ENCODE assay signal across 11 cellular contexts in genomic region chr1:11927866-11928592, GRCh38. TPM values are rescaled to one million over a fixed set of nuclear protein-coding genes. Genes with fewer than 3 reads are reported as not detected.
DNase-seq lines count a peak whose midpoint lies in the region; ATAC-seq and TF ChIP-seq lines count a peak whose summit lies in the region.
"Had no signal": no experiment of that assay in that cellular context is flagged by ENCODE, and none has a peak within 500 bp of the region (broad histone marks: within the 10 kb centered on the region; RNA-seq: fewer than 3 reads in every experiment).

No MANE protein-coding gene starts in this region.

- no peak overlapping the region for H3K27ac Mint-ChIP-seq in activated CD4-positive, alpha-beta memory T cell treated with anti-CD3 and anti-CD28 coated beads, Interleukin-2, amount 10 ng/mL, durations not matched to agents 7 days and 5 days
- H3K27ac Mint-ChIP-seq in activated CD4-positive, alpha-beta memory T cell treated with anti-CD3 and anti-CD28 coated beads for 36 hours, result no peak overlapping the region

- POLR2A ChIA-PET in activated CD4-positive, alpha-beta memory T cell treated with anti-CD3 and anti-CD28 coated beads, Interleukin-2, amount 10 ng/mL, durations not matched to agents 7 days and 5 days (lab: Charles Lee), result interaction anchor here (6.3 kb wide), 1 partner anchor 19 kb away, joined by 94 read pairs; no protein-coding TSS in a partner anchor
- POLR2A ChIA-PET in activated CD4-positive, alpha-beta memory T cell treated with anti-CD3 and anti-CD28 coated beads for 36 hours (lab: Charles Lee), result interaction anchor here (12.5 kb wide), 1 partner anchor 19 kb away, joined by 174 read pairs; no protein-coding TSS in a partner anchor
- POLR2A ChIA-PET in RWPE1 (lab: Yijun Ruan, JAX; ENCODE audit: low non-redundant PET), result interaction anchor here (0.6 kb wide), 1 partner anchor 665 kb away, joined by 3 read pairs; no protein-coding TSS in a partner anchor

- CTCF ChIA-PET in activated CD4-positive, alpha-beta memory T cell treated with anti-CD3 and anti-CD28 coated beads, Interleukin-2, amount 10 ng/mL, durations not matched to agents 7 days and 5 days (lab: Charles Lee), result no interaction called here
- CTCF ChIA-PET in activated CD4-positive, alpha-beta memory T cell treated with anti-CD3 and anti-CD28 coated beads for 36 hours (lab: Charles Lee), result no interaction called here
- CTCF ChIA-PET in RWPE1 (lab: Yijun Ruan, JAX), result no interaction called here

- H3K36me3 ChIP-seq in effector memory CD4-positive, alpha-beta T cell (ENCODE audit: control insufficient read depth, insufficient read depth, low read length), result peaks cover 4% of the 10 kb centered on the region

- peaks cover 9% of the 10 kb centered on the region for H3K4me1 ChIP-seq in effector memory CD4-positive, alpha-beta T cell (ENCODE audit: control insufficient read depth, insufficient read depth, low read length, poor library complexity, severe bottlenecking)

- no peaks in the 10 kb centered on the region for H3K9me3 ChIP-seq in effector memory CD4-positive, alpha-beta T cell (ENCODE audit: control insufficient read depth, low read length)
- H3K9me3 ChIP-seq: thyroid gland had no signal

- peak overlapping the region; percentile 30 for H3K4me3 Mint-ChIP-seq in activated CD4-positive, alpha-beta memory T cell treated with anti-CD3 and anti-CD28 coated beads, Interleukin-2, amount 10 ng/mL, durations not matched to agents 7 days and 5 days
- H3K4me3 Mint-ChIP-seq in activated CD4-positive, alpha-beta memory T cell treated with anti-CD3 and anti-CD28 coated beads for 36 hours, result no peak overlapping the region

- peak overlapping the region; percentile 78 for H3K27ac ChIP-seq in RWPE1
- no peak overlapping the region for H3K27ac ChIP-seq in effector memory CD4-positive, alpha-beta T cell (ENCODE audit: insufficient read depth, low read length, poor library complexity, severe bottlenecking)

- TF ChIP-seq CTCF in RWPE1 (conservative IDR thresholded peaks at IDR 0.05; ENCODE audit: low read depth) (no peak), fibroblast of pulmonary artery (IDR thresholded peaks at IDR 0.05; ENCODE audit: low read length, missing control alignments) (no peak)

- intact Hi-C loops in activated CD4-positive, alpha-beta memory T cell treated with anti-CD3 and anti-CD28 coated beads for 36 hours (cut with micrococcal nuclease), result loop anchor here (2.0 kb wide), 1 partner anchor 53 kb away; the partner anchor contains the start of gene MFN2
- intact Hi-C loops in sciatic nerve (cut with DNase I), result no loop called here

- no peak overlapping the region for H3K4me3 ChIP-seq in fibroblast of pulmonary artery (replicated peaks; ENCODE audit: low read depth, low read length)
- no peak overlapping the region for H3K4me3 ChIP-seq in effector memory CD4-positive, alpha-beta T cell (ENCODE audit: insufficient read depth, low read depth, low read length, poor library complexity, severe bottlenecking)
- H3K4me3 ChIP-seq: thyroid gland had no signal

- H3K27me3 ChIP-seq in effector memory CD4-positive, alpha-beta T cell (replicated peaks; ENCODE audit: control insufficient read depth, insufficient read depth, low read length, poor library complexity, severe bottlenecking), result no peaks in the 10 kb centered on the region
- H3K27me3 ChIP-seq: thyroid gland had no signal

- no peaks in the 10 kb centered on the region for H3K9me3 Mint-ChIP-seq in activated CD4-positive, alpha-beta memory T cell treated with anti-CD3 and anti-CD28 coated beads, Interleukin-2, amount 10 ng/mL, durations not matched to agents 7 days and 5 days
- no peaks in the 10 kb centered on the region for H3K9me3 Mint-ChIP-seq in activated CD4-positive, alpha-beta memory T cell treated with anti-CD3 and anti-CD28 coated beads for 36 hours

- H3K27me3 Mint-ChIP-seq in activated CD4-positive, alpha-beta memory T cell treated with anti-CD3 and anti-CD28 coated beads, Interleukin-2, amount 10 ng/mL, durations not matched to agents 7 days and 5 days, result no peaks in the 10 kb centered on the region
- no peaks in the 10 kb centered on the region for H3K27me3 Mint-ChIP-seq in activated CD4-positive, alpha-beta memory T cell treated with anti-CD3 and anti-CD28 coated beads for 36 hours

- no peak for DNase-seq in activated CD4-positive, alpha-beta memory T cell treated with anti-CD3 and anti-CD28 coated beads, Interleukin-2, amount 10 ng/mL, durations not matched to agents 7 days and 5 days
- no peak for DNase-seq in activated CD4-positive, alpha-beta memory T cell treated with anti-CD3 and anti-CD28 coated beads for 36 hours
- no peak for DNase-seq in RWPE1 (ENCODE audit: low spot score)
- DNase-seq in fibroblast of pulmonary artery (ENCODE audit: low read depth), result peak; percentile 60
- no peak for DNase-seq in sciatic nerve (ENCODE audit: low spot score)
- no peak for DNase-seq in effector memory CD4-positive, alpha-beta T cell
- DNase-seq: NCI-H1694, NCI-H82 had no signal

- peaks cover 33% of the 10 kb centered on the region for H3K4me1 Mint-ChIP-seq in activated CD4-positive, alpha-beta memory T cell treated with anti-CD3 and anti-CD28 coated beads, Interleukin-2, amount 10 ng/mL, durations not matched to agents 7 days and 5 days
- H3K4me1 Mint-ChIP-seq in activated CD4-positive, alpha-beta memory T cell treated with anti-CD3 and anti-CD28 coated beads for 36 hours (ENCODE audit: low read depth), result peaks cover 25% of the 10 kb centered on the region

- peak; percentile 23 for ATAC-seq in sciatic nerve
- ATAC-seq in GM18858 (IDR thresholded peaks at IDR 0.05; ENCODE audit: unreplicated experiment), result no peak
- no peak for ATAC-seq in HG03442 (IDR thresholded peaks at IDR 0.05; ENCODE audit: unreplicated experiment)

- peaks cover 19% of the 10 kb centered on the region for H3K36me3 Mint-ChIP-seq in activated CD4-positive, alpha-beta memory T cell treated with anti-CD3 and anti-CD28 coated beads, Interleukin-2, amount 10 ng/mL, durations not matched to agents 7 days and 5 days (ENCODE audit: low read depth)
- H3K36me3 Mint-ChIP-seq in activated CD4-positive, alpha-beta memory T cell treated with anti-CD3 and anti-CD28 coated beads for 36 hours, result peaks cover 15% of the 10 kb centered on the region

RNA-seq across cellular contexts. Expression of gene KIAA2013, which starts 1.8 kb away (rescaled TPM):
- 10 to 100 TPM; 41.5 to 41.9 TPM for total RNA-seq in activated CD4-positive, alpha-beta memory T cell treated with anti-CD3 and anti-CD28 coated beads, Interleukin-2, amount 10 ng/mL, durations not matched to agents 7 days and 5 days
- total RNA-seq in activated CD4-positive, alpha-beta memory T cell treated with anti-CD3 and anti-CD28 coated beads for 36 hours, result 10 to 100 TPM; 22.9 to 23.4 TPM
- total RNA-seq in sciatic nerve, result 27.0 TPM

RNA-seq across cellular contexts. Expression of gene PLOD1, which starts 6.5 kb away (rescaled TPM):
- total RNA-seq in activated CD4-positive, alpha-beta memory T cell treated with anti-CD3 and anti-CD28 coated beads, Interleukin-2, amount 10 ng/mL, durations not matched to agents 7 days and 5 days, result 10 to 100 TPM; 15.7 to 16.5 TPM
- 10 to 100 TPM; 11.0 to 13.5 TPM for total RNA-seq in activated CD4-positive, alpha-beta memory T cell treated with anti-CD3 and anti-CD28 coated beads for 36 hours
- 60.7 TPM for total RNA-seq in sciatic nerve

RNA-seq across cellular contexts. Expression of gene MFN2, which starts 52.2 kb away (rescaled TPM):
- 10 to 100 TPM; 51.4 to 52.1 TPM for total RNA-seq in activated CD4-positive, alpha-beta memory T cell treated with anti-CD3 and anti-CD28 coated beads, Interleukin-2, amount 10 ng/mL, durations not matched to agents 7 days and 5 days
- 10 to 100 TPM; 52.0 to 58.1 TPM for total RNA-seq in activated CD4-positive, alpha-beta memory T cell treated with anti-CD3 and anti-CD28 coated beads for 36 hours
- 68.6 TPM for total RNA-seq in sciatic nerve
